In genomic region chr1:20096840-20097447, GRCh38 we compare ENCODE assay signal across 36 cellular contexts. TPM values are rescaled to one million over a fixed set of nuclear protein-coding genes. Genes with fewer than 3 reads are reported as not detected.
"Had no signal": no experiment of that assay in that cellular context is flagged by ENCODE, and none has a peak within 500 bp of the region (broad histone marks: within the 10 kb centered on the region; RNA-seq: fewer than 3 reads in every experiment).

No MANE protein-coding gene starts in this region.

- H3K4me1 ChIP-seq: neural progenitor cell, parathyroid adenoma, psoas muscle, uterus had no signal

- H2AFZ ChIP-seq: hepatocyte, neural progenitor cell, parathyroid adenoma had no signal

- H3K9me3 ChIP-seq: mucosa of descending colon, neutrophil, psoas muscle, right lobe of liver, uterus had no signal

- H3K36me3 ChIP-seq: neural progenitor cell, neutrophil, right lobe of liver, tibial nerve, uterus had no signal

- ATAC-seq: heart right ventricle; left cardiac atrium; naive thymus-derived CD4-positive, alpha-beta T cell; stimulated activated memory B cell treated with anti-CD40 and anti-IgM and Interleukin-4, amounts not matched to agents 10 μg/mL and 1 μg/mL and 100 μg/mL, for 72 hours; stimulated activated naive CD8-positive, alpha-beta T cell treated with anti-CD3 and anti-CD28 coated beads, Interleukin-15, amount 100 ng/mL, for 72 hours had no signal

- H3K27ac ChIP-seq: heart right ventricle, hepatocyte, neural progenitor cell, neutrophil, parathyroid adenoma, psoas muscle, right lobe of liver, tibial nerve, uterus had no signal

- H3K9ac ChIP-seq: neural progenitor cell, parathyroid adenoma had no signal

- DNase-seq: heart right ventricle; kidney glomerular epithelial cell; left cardiac atrium; midbrain; naive thymus-derived CD4-positive, alpha-beta T cell; nephron progenitor cell; occipital lobe; psoas muscle; right lobe of liver; stimulated activated CD4-positive, alpha-beta T cell treated with anti-CD3 and anti-CD28 coated beads, Interleukin-1b, Interleukin-23, amount 100 ng/mL, for 48 hours; stimulated activated CD4-positive, alpha-beta T cell treated with anti-CD3 and anti-CD28 coated beads, Interleukin-2, amount 100 ng/mL, for 48 hours; stimulated activated CD4-positive, alpha-beta T cell treated with anti-CD3 and anti-CD28 coated beads, Interleukin-4, amount 100 ng/mL, for 4 hours; stimulated activated CD8-positive, alpha-beta memory T cell treated with anti-CD3 and anti-CD28 coated beads, Interleukin-4, amount 100 ng/mL, for 48 hours; stimulated activated naive CD4-positive, alpha-beta T cell treated with Interleukin-2 at 50 U/mL for 16 hours; stimulated activated naive CD8-positive, alpha-beta T cell treated with anti-CD3 and anti-CD28 coated beads, Interleukin-15, amount 100 ng/mL, for 72 hours; substantia nigra; uterus had no signal

- H3K27me3 ChIP-seq: heart right ventricle, hepatocyte, neural progenitor cell, right lobe of liver, tibial nerve, uterus had no signal

- H3K4me2 ChIP-seq: hepatocyte, neural progenitor cell, smooth muscle cell had no signal

- H3K4me3 ChIP-seq: heart right ventricle, hepatocyte, lung, mucosa of descending colon, neural progenitor cell, psoas muscle, right lobe of liver, smooth muscle cell, tibial nerve, uterus had no signal

- FAIRE-seq: keratinocyte had no signal

- H3K79me2 ChIP-seq: hepatocyte, parathyroid adenoma had no signal

RNA-seq across cellular contexts. Expression of gene PLA2G2D, which starts 22.4 kb away (rescaled TPM):
- total RNA-seq: hepatocyte; left cardiac atrium; left lobe of liver; lower leg skin; mesenteric fat pad; myocyte; naive thymus-derived CD4-positive, alpha-beta T cell; occipital lobe; osteocyte; posterior vena cava; psoas muscle; skeletal muscle tissue; smooth muscle cell; temporal lobe; tibial nerve; ureter; uterus had no signal
- polyA plus RNA-seq: heart right ventricle; hepatocyte; keratinocyte; naive thymus-derived CD4-positive, alpha-beta T cell; psoas muscle; smooth muscle cell had no signal

RNA-seq across cellular contexts. Expression of gene PLA2G5, which starts 26.9 kb away (rescaled TPM):
- total RNA-seq: myocyte; naive thymus-derived CD4-positive, alpha-beta T cell; osteocyte had no signal
- polyA plus RNA-seq: naive thymus-derived CD4-positive, alpha-beta T cell had no signal

RNA-seq across cellular contexts. Expression of gene PLA2G2F, which starts 42.2 kb away (rescaled TPM):
- total RNA-seq: heart right ventricle; hepatocyte; left cardiac atrium; left lobe of liver; lung; mesenteric fat pad; myocyte; naive thymus-derived CD4-positive, alpha-beta T cell; occipital lobe; osteocyte; posterior vena cava; psoas muscle; right lobe of liver; skeletal muscle tissue; temporal lobe; tibial nerve had no signal
- polyA plus RNA-seq: heart right ventricle; hepatocyte; lung; naive thymus-derived CD4-positive, alpha-beta T cell had no signal
